1 cellular context compared by ENCODE assay signal in genomic region chr9:17291766-17292165, GRCh38.
TF ChIP-seq lines count a peak whose summit lies in the region.

No MANE protein-coding gene starts in this region.

TF ChIP-seq in WTC11, 78 proteins besides CTCF, POLR2A, EP300 and RAD21 (continued from another document):
- TF ChIP-seq ARID4B (CRISPR knock-in tag; IDR thresholded peaks at IDR 0.05; ENCODE audit: borderline replicate concordance) (no peak), ESRRA (CRISPR knock-in tag; IDR thresholded peaks at IDR 0.05; ENCODE audit: borderline replicate concordance) (no peak), CDX4 (CRISPR knock-in tag; IDR thresholded peaks at IDR 0.05; ENCODE audit: borderline replicate concordance) (no peak), ZNF138 (CRISPR knock-in tag; conservative IDR thresholded peaks at IDR 0.05) (no peak), ATF1 (CRISPR knock-in tag; IDR thresholded peaks at IDR 0.05) (no peak), PREB (CRISPR knock-in tag; IDR thresholded peaks at IDR 0.05; ENCODE audit: borderline replicate concordance) (no peak), ZNF232 (CRISPR knock-in tag; IDR thresholded peaks at IDR 0.05) (no peak), ZNF396 (CRISPR knock-in tag; IDR thresholded peaks at IDR 0.05; ENCODE audit: borderline replicate concordance) (no peak), ETV6 (CRISPR knock-in tag; IDR thresholded peaks at IDR 0.05) (no peak), OVOL2 (CRISPR knock-in tag; IDR thresholded peaks at IDR 0.05; ENCODE audit: borderline replicate concordance) (no peak), RELA (CRISPR knock-in tag; IDR thresholded peaks at IDR 0.05; ENCODE audit: borderline replicate concordance) (no peak), TEAD1 (CRISPR knock-in tag; IDR thresholded peaks at IDR 0.05) (no peak), ZNF219 (CRISPR knock-in tag; IDR thresholded peaks at IDR 0.05; ENCODE audit: borderline replicate concordance) (no peak), IRF2 (CRISPR knock-in tag; IDR thresholded peaks at IDR 0.05; ENCODE audit: borderline replicate concordance, low read depth) (no peak)
